12 cellular contexts compared by ENCODE assay signal in genomic region chr1:10674222-10674621, GRCh38.
"Had no signal": no experiment of that assay in that cellular context is flagged by ENCODE, and none has a peak within 500 bp of the region (broad histone marks: within the 10 kb centered on the region; RNA-seq: fewer than 3 reads in every experiment).

No MANE protein-coding gene starts in this region.

- ATAC-seq: activated T-helper 17 cell treated with anti-CD3 and anti-CD28 coated beads, Interleukin-2, amount 50 U/mL, for 72 hours; psoas muscle had no signal

- H3K27me3 ChIP-seq: ascending aorta, tibial artery had no signal

- H3K9me3 ChIP-seq: ascending aorta, psoas muscle, tibial artery had no signal

- H3K36me3 Mint-ChIP-seq: activated naive CD4-positive, alpha-beta T cell treated with anti-CD3 and anti-CD28 coated beads, Interleukin-2, amount 10 ng/mL, durations not matched to agents 7 days and 5 days; mesothelial cell of epicardium had no signal

- H3K27me3 Mint-ChIP-seq: activated naive CD4-positive, alpha-beta T cell treated with anti-CD3 and anti-CD28 coated beads, Interleukin-2, amount 10 ng/mL, durations not matched to agents 7 days and 5 days; activated T-helper 17 cell treated with anti-CD3 and anti-CD28 coated beads, Interleukin-2, amount 50 U/mL, for 72 hours had no signal

- H3K4me1 Mint-ChIP-seq: activated naive CD4-positive, alpha-beta T cell treated with anti-CD3 and anti-CD28 coated beads, Interleukin-2, amount 10 ng/mL, durations not matched to agents 7 days and 5 days; activated T-helper 17 cell treated with anti-CD3 and anti-CD28 coated beads, Interleukin-2, amount 50 U/mL, for 72 hours had no signal

- H3K4me3 ChIP-seq: psoas muscle, tibial artery had no signal

- H3K27ac ChIP-seq: psoas muscle had no signal

- H3K9me3 Mint-ChIP-seq: activated naive CD4-positive, alpha-beta T cell treated with anti-CD3 and anti-CD28 coated beads, Interleukin-2, amount 10 ng/mL, durations not matched to agents 7 days and 5 days; activated T-helper 17 cell treated with anti-CD3 and anti-CD28 coated beads, Interleukin-2, amount 50 U/mL, for 72 hours; mesothelial cell of epicardium; neural crest cell had no signal

- DNase-seq: activated CD4-positive, alpha-beta T cell treated with anti-CD3 and anti-CD28 coated beads for 1 hour; activated CD4-positive, alpha-beta T cell treated with anti-CD3 and anti-CD28 coated beads, Interleukin-2, amount 50 U/mL, for 4 hours; activated naive CD4-positive, alpha-beta T cell treated with anti-CD3 and anti-CD28 coated beads, Interleukin-2, amount 10 ng/mL, durations not matched to agents 7 days and 5 days; kidney glomerular epithelial cell; psoas muscle; stimulated activated CD4-positive, alpha-beta T cell treated with anti-CD3 and anti-CD28 coated beads, Interleukin-12 subunit alpha, Interleukin-12 subunit beta, amount 100 ng/mL, for 4 hours; stimulated activated CD4-positive, alpha-beta T cell treated with anti-CD3 and anti-CD28 coated beads, Interleukin-2, amount 100 ng/mL, for 24 hours; tibial artery had no signal

- H3K27ac Mint-ChIP-seq: activated naive CD4-positive, alpha-beta T cell treated with anti-CD3 and anti-CD28 coated beads, Interleukin-2, amount 10 ng/mL, durations not matched to agents 7 days and 5 days; activated T-helper 17 cell treated with anti-CD3 and anti-CD28 coated beads, Interleukin-2, amount 50 U/mL, for 72 hours; mesothelial cell of epicardium had no signal

- H3K4me3 Mint-ChIP-seq: activated naive CD4-positive, alpha-beta T cell treated with anti-CD3 and anti-CD28 coated beads, Interleukin-2, amount 10 ng/mL, durations not matched to agents 7 days and 5 days; activated T-helper 17 cell treated with anti-CD3 and anti-CD28 coated beads, Interleukin-2, amount 50 U/mL, for 72 hours; mesothelial cell of epicardium; neural crest cell had no signal

- H3K36me3 ChIP-seq: ascending aorta, tibial artery had no signal
